ENCODE assay signal across 1 cellular context in the genomic region with DNA sequence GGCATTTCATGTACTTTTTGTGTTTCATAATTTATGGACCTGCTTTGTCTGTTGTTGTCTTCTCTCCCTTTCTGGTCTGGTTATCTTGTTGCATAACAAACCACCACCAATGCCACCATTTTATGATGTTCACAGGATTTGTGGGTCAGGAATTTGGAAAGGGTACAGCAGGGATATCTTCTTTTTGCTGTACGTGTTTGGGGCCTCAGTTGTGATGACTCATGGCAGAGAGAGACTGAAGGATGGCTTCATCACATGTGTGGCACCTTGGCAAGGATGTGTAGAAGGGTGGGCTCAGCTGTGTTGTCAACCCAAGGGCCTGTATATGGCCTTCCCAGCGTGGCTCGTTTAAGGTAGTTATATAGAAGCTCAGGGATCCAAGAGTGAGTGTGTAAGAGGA.
TF ChIP-seq lines count a peak whose summit lies in the region.

No MANE protein-coding gene starts in this region.

TF ChIP-seq in GM12878, 131 proteins besides CTCF, POLR2A, EP300 and RAD21 (continued from another document):
- TF ChIP-seq CHD2 (IDR thresholded peaks at IDR 0.05; ENCODE audit: borderline replicate concordance, low read depth, low read length), result no peak
- TF ChIP-seq, protein P1, sequence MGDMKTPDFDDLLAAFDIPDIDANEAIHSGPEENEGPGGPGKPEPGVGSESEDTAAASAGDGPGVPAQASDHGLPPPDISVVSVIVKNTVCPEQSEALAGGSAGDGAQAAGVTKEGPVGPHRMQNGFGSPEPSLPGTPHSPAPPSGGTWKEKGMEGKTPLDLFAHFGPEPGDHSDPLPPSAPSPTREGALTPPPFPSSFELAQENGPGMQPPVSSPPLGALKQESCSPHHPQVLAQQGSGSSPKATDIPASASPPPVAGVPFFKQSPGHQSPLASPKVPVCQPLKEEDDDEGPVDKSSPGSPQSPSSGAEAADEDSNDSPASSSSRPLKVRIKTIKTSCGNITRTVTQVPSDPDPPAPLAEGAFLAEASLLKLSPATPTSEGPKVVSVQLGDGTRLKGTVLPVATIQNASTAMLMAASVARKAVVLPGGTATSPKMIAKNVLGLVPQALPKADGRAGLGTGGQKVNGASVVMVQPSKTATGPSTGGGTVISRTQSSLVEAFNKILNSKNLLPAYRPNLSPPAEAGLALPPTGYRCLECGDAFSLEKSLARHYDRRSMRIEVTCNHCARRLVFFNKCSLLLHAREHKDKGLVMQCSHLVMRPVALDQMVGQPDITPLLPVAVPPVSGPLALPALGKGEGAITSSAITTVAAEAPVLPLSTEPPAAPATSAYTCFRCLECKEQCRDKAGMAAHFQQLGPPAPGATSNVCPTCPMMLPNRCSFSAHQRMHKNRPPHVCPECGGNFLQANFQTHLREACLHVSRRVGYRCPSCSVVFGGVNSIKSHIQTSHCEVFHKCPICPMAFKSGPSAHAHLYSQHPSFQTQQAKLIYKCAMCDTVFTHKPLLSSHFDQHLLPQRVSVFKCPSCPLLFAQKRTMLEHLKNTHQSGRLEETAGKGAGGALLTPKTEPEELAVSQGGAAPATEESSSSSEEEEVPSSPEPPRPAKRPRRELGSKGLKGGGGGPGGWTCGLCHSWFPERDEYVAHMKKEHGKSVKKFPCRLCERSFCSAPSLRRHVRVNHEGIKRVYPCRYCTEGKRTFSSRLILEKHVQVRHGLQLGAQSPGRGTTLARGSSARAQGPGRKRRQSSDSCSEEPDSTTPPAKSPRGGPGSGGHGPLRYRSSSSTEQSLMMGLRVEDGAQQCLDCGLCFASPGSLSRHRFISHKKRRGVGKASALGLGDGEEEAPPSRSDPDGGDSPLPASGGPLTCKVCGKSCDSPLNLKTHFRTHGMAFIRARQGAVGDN (IDR thresholded peaks at IDR 0.05), result no peak
- TF ChIP-seq JUND (IDR thresholded peaks at IDR 0.05; ENCODE audit: low read depth, low read length), result no peak
- no peak for TF ChIP-seq RBBP5 (conservative IDR thresholded peaks at IDR 0.05)
- no peak for TF ChIP-seq KDM1A (IDR thresholded peaks at IDR 0.05; ENCODE audit: borderline replicate concordance)
- TF ChIP-seq RUNX3 (IDR thresholded peaks at IDR 0.05; ENCODE audit: low read length), result no peak
- TF ChIP-seq EGR1 (IDR thresholded peaks at IDR 0.05; ENCODE audit: borderline replicate concordance in 1 of 2, low read depth in 2 of 2, low read length in 2 of 2), result no peak
